In genomic region chr11:128709402-128709801, GRCh38 we compare ENCODE assay signal across 9 cellular contexts. TPM values are rescaled to one million over a fixed set of nuclear protein-coding genes. Genes with fewer than 3 reads are reported as not detected.
A peak's percentile ranks its signal among the peaks of the same experiment; 100 is the strongest.
DNase-seq lines count a peak whose midpoint lies in the region; ATAC-seq lines count a peak whose summit lies in the region.
"Had no signal": no experiment of that assay in that cellular context is flagged by ENCODE, and none has a peak within 500 bp of the region (broad histone marks: within the 10 kb centered on the region; RNA-seq: fewer than 3 reads in every experiment).

No MANE protein-coding gene starts in this region.

- peak overlapping the region; percentile 72 to 74 for H3K27ac Mint-ChIP-seq in T-cell

- POLR2A ChIA-PET in T-cell (lab: Charles Lee) = interaction anchor here (0.5 to 0.6 kb wide), 2 partner anchors 192 to 402 kb away, joined by 3 read pairs; no protein-coding TSS in a partner anchor

- DNase-seq in GM04503 (ENCODE audit: low read depth) = peak; percentile 53
- no peak for DNase-seq in T-cell
- peak; percentile 45 for DNase-seq in glomerular visceral epithelial cell (ENCODE audit: extremely low spot score)
- DNase-seq in skeletal muscle cell (ENCODE audit: low read depth) = peak; percentile 89
- DNase-seq in NCI-H69 (lab: John Stamatoyannopoulos, UW) = no peak
- no peak for DNase-seq in NCI-H2227 (lab: John Stamatoyannopoulos, UW; ENCODE audit: unreplicated experiment)

- H3K4me1 Mint-ChIP-seq in T-cell = peaks cover 92 to 99% (median 97%) of the 10 kb centered on the region in 3 donors

- H3K27me3 Mint-ChIP-seq in T-cell = no peaks in the 10 kb centered on the region

- ATAC-seq in T-cell (replicated peaks in 1 of 4) = no peak
- no peak for ATAC-seq in HG02763 (IDR thresholded peaks at IDR 0.05; ENCODE audit: unreplicated experiment)
- ATAC-seq in GM21526 (IDR thresholded peaks at IDR 0.05; ENCODE audit: low FRiP score, unreplicated experiment) = no peak

- no peaks in the 10 kb centered on the region for H3K9me3 Mint-ChIP-seq in T-cell

- CTCF ChIA-PET in T-cell (lab: Charles Lee) = no interaction called here

- H3K4me3 Mint-ChIP-seq in T-cell = peak overlapping the region in 1 of 3 donors; percentile 8
- H3K4me3 Mint-ChIP-seq: neural crest cell had no signal

- no peak overlapping the region for H3K4me3 ChIP-seq in skeletal muscle cell (ENCODE audit: low read depth, low read length)

- peaks cover 46% of the 10 kb centered on the region for H3K36me3 Mint-ChIP-seq in T-cell

RNA-seq across cellular contexts. Expression of gene FLI1, which starts 15.5 kb away (rescaled TPM):
- 100 to 1,000 TPM in 2 of 5 donors, 10 to 100 TPM in 3; 87.0 to 114 (median 94.6) TPM for total RNA-seq in T-cell

Comparison
In these comparisons a context has a peak if more than half of its experiments do, and no peak if none do; other contexts are left out.
1. DNase-seq: peak in GM04503 (single experiment), glomerular visceral epithelial cell (single experiment) and skeletal muscle cell (single experiment); none in T-cell (0 of 34), NCI-H69 (single experiment) and NCI-H2227 (single experiment).